Comparison of ENCODE assay signal across 19 cellular contexts in the genomic region with DNA sequence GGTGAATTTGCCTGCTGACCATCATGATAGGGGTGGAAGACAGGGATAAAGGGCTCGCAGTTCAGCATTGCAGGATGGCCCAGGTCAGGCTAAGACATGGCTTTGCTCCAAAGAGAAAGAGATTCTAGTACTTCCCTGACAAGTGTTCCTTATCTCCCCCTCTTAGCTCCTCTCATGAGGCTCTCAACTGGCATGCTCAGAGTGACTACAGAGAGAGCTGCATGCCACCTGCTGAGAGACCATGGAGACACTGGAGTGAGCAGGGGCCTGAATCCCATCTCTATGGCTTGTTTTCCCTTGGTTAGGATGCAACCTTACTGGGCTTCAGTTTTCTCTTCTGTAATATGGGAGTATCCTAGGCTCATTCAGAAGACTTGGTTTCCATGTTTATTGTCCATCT.
DNase-seq lines count a peak whose midpoint lies in the region; ATAC-seq and TF ChIP-seq lines count a peak whose summit lies in the region.
"Had no signal": no experiment of that assay in that cellular context is flagged by ENCODE, and none has a peak within 500 bp of the region (broad histone marks: within the 10 kb centered on the region; RNA-seq: fewer than 3 reads in every experiment).

No MANE protein-coding gene starts in this region.

- H3K27me3 ChIP-seq in CD8-positive, alpha-beta memory T cell (ENCODE audit: insufficient read depth, low read length, poor library complexity, severe bottlenecking) = no peaks in the 10 kb centered on the region
- H3K27me3 ChIP-seq in naive thymus-derived CD4-positive, alpha-beta T cell (ENCODE audit: control insufficient read depth in 2 of 2, insufficient read depth in 2 of 2, low read length in 2 of 2) = no peaks in the 10 kb centered on the region
- H3K27me3 ChIP-seq in endodermal cell (ENCODE audit: control insufficient read depth, insufficient read depth, low read length, poor library complexity, severe bottlenecking) = no peaks in the 10 kb centered on the region
- no peaks in the 10 kb centered on the region for H3K27me3 ChIP-seq in testis

- intact Hi-C loops in naive thymus-derived CD4-positive, alpha-beta T cell (cut with micrococcal nuclease) = loop anchor here in 1 of 2 donors (2.0 kb wide), 2 partner anchors 19 to 189 kb away; no protein-coding TSS in a partner anchor
- intact Hi-C loops in testis (cut with DNase I; ENCODE audit: low total_unique reads) = no loop called here

- H3K36me3 ChIP-seq in CD8-positive, alpha-beta memory T cell (ENCODE audit: insufficient read depth, low read length) = peaks cover 2% of the 10 kb centered on the region
- peaks cover 0 to 3% (median 3%) of the 10 kb centered on the region in 3 experiments for H3K36me3 ChIP-seq in naive thymus-derived CD4-positive, alpha-beta T cell (ENCODE audit: control insufficient read depth in 2 of 3, insufficient read depth in 3 of 3, low read length in 3 of 3)
- no peaks in the 10 kb centered on the region for H3K36me3 ChIP-seq in endodermal cell (ENCODE audit: control insufficient read depth, insufficient read depth, low read length)
- no peaks in the 10 kb centered on the region for H3K36me3 ChIP-seq in testis (ENCODE audit: low read depth, missing control alignments)

- POLR2A ChIA-PET in CD8-positive, alpha-beta memory T cell (lab: Charles Lee) = interaction anchor here (1.1 kb wide), 1 partner anchor 24 kb away, joined by 3 read pairs; no protein-coding TSS in a partner anchor
- POLR2A ChIA-PET in activated CD8-positive, alpha-beta T cell treated with anti-CD3 and anti-CD28 coated beads, Interleukin-2, amount 10 ng/mL, durations not matched to agents 7 days and 5 days (lab: Charles Lee) = interaction anchor here (0.6 kb wide), 1 partner anchor 10 kb away, joined by 3 read pairs; no protein-coding TSS in a partner anchor
- POLR2A ChIA-PET in naive thymus-derived CD4-positive, alpha-beta T cell (lab: Charles Lee) = no interaction called here

- WGBS in endodermal cell (ENCODE audit: insufficient coverage in 1 of 2, insufficient read length in 1 of 2), 2 experiments = 100% methylated on average over 1 of the region's 1 CpG; no CpG with 5 or more reads in 1 of the 2 experiments
- WGBS in testis, 2 donors = 73 to 89% methylated on average over 1 of the region's 1 CpG

- peaks cover 34% of the 10 kb centered on the region for H3K4me1 Mint-ChIP-seq in activated T-cell treated with anti-CD3 and anti-CD28 coated beads, Interleukin-2, amount 50 U/mL, for 72 hours (ENCODE audit: low read depth)
- H3K4me1 Mint-ChIP-seq in CD8-positive, alpha-beta memory T cell = peaks cover 42 to 74% (median 58%) of the 10 kb centered on the region in 3 donors
- peaks cover 46% of the 10 kb centered on the region for H3K4me1 Mint-ChIP-seq in activated CD8-positive, alpha-beta T cell treated with anti-CD3 and anti-CD28 coated beads, Interleukin-2, amount 10 ng/mL, durations not matched to agents 7 days and 5 days (ENCODE audit: low read depth)
- peaks cover 27 to 71% (median 65%) of the 10 kb centered on the region in 7 donors for H3K4me1 Mint-ChIP-seq in naive thymus-derived CD4-positive, alpha-beta T cell
- H3K4me1 Mint-ChIP-seq in endodermal cell = peaks cover 20% of the 10 kb centered on the region

- H3K9me3 ChIP-seq in CD8-positive, alpha-beta memory T cell (ENCODE audit: low read length) = no peaks in the 10 kb centered on the region
- H3K9me3 ChIP-seq in naive thymus-derived CD4-positive, alpha-beta T cell (ENCODE audit: control insufficient read depth in 2 of 3, low read length in 3 of 3) = no peaks in the 10 kb centered on the region
- H3K9me3 ChIP-seq in endodermal cell (ENCODE audit: control insufficient read depth, low read length) = no peaks in the 10 kb centered on the region
- H3K9me3 ChIP-seq in testis = no peaks in the 10 kb centered on the region
- H3K9me3 ChIP-seq: A549 had no signal

- TF ChIP-seq POLR2A in testis (IDR thresholded peaks at IDR 0.05) = no peak

- H3K9me3 Mint-ChIP-seq in activated T-cell treated with anti-CD3 and anti-CD28 coated beads, Interleukin-2, amount 50 U/mL, for 72 hours = no peaks in the 10 kb centered on the region
- no peaks in the 10 kb centered on the region for H3K9me3 Mint-ChIP-seq in CD8-positive, alpha-beta memory T cell
- H3K9me3 Mint-ChIP-seq in activated CD8-positive, alpha-beta T cell treated with anti-CD3 and anti-CD28 coated beads, Interleukin-2, amount 10 ng/mL, durations not matched to agents 7 days and 5 days (ENCODE audit: insufficient read depth) = no peaks in the 10 kb centered on the region
- no peaks in the 10 kb centered on the region for H3K9me3 Mint-ChIP-seq in naive thymus-derived CD4-positive, alpha-beta T cell
- H3K9me3 Mint-ChIP-seq in endodermal cell = no peaks in the 10 kb centered on the region
- H3K9me3 Mint-ChIP-seq: HFFc6 had no signal

- H3K4me3 ChIP-seq in CD8-positive, alpha-beta memory T cell (ENCODE audit: low read length) = no peak overlapping the region
- no peak overlapping the region for H3K4me3 ChIP-seq in naive thymus-derived CD4-positive, alpha-beta T cell (ENCODE audit: low read length)
- H3K4me3 ChIP-seq in endodermal cell (ENCODE audit: low read length) (no peak overlapping the region), testis (no peak overlapping the region)
- H3K4me3 ChIP-seq: A549, K562 had no signal

- H3K27ac Mint-ChIP-seq in activated T-cell treated with anti-CD3 and anti-CD28 coated beads, Interleukin-2, amount 50 U/mL, for 72 hours = peak overlapping the region; percentile 18
- H3K27ac Mint-ChIP-seq in CD8-positive, alpha-beta memory T cell = peak overlapping the region in 6 of 8 donors; percentile 4 to 77 (median 31)
- peak overlapping the region; percentile 17 for H3K27ac Mint-ChIP-seq in activated CD8-positive, alpha-beta T cell treated with anti-CD3 and anti-CD28 coated beads, Interleukin-2, amount 10 ng/mL, durations not matched to agents 7 days and 5 days
- peak overlapping the region in 8 of 9 donors; percentile 14 to 84 (median 64) for H3K27ac Mint-ChIP-seq in naive thymus-derived CD4-positive, alpha-beta T cell
- H3K27ac Mint-ChIP-seq in endodermal cell = no peak overlapping the region
- H3K27ac Mint-ChIP-seq: HFFc6 had no signal

- peaks cover 32% of the 10 kb centered on the region for H3K4me1 ChIP-seq in CD8-positive, alpha-beta memory T cell (ENCODE audit: insufficient read depth, low read length)
- peaks cover 10 to 18% of the 10 kb centered on the region in 2 donors for H3K4me1 ChIP-seq in naive thymus-derived CD4-positive, alpha-beta T cell (ENCODE audit: control insufficient read depth in 2 of 2, insufficient read depth in 2 of 2, low read length in 2 of 2)
- no peaks in the 10 kb centered on the region for H3K4me1 ChIP-seq in endodermal cell (ENCODE audit: control insufficient read depth, insufficient read depth, low read length)
- no peaks in the 10 kb centered on the region for H3K4me1 ChIP-seq in testis
- H3K4me1 ChIP-seq: A549 had no signal

- H3K9ac ChIP-seq in endodermal cell (ENCODE audit: extremely low read depth, low read length, poor library complexity, severe bottlenecking) = no peak overlapping the region

- H3K36me3 Mint-ChIP-seq in activated T-cell treated with anti-CD3 and anti-CD28 coated beads, Interleukin-2, amount 50 U/mL, for 72 hours (ENCODE audit: insufficient read depth in 2 of 2) = peaks cover 0 to 2% of the 10 kb centered on the region in 2 donors
- H3K36me3 Mint-ChIP-seq in CD8-positive, alpha-beta memory T cell = peaks cover 0 to 40% (median 2%) of the 10 kb centered on the region in 3 donors
- H3K36me3 Mint-ChIP-seq in activated CD8-positive, alpha-beta T cell treated with anti-CD3 and anti-CD28 coated beads, Interleukin-2, amount 10 ng/mL, durations not matched to agents 7 days and 5 days (ENCODE audit: low read depth) = peaks cover 63% of the 10 kb centered on the region
- H3K36me3 Mint-ChIP-seq in naive thymus-derived CD4-positive, alpha-beta T cell = peaks cover 3 to 37% (median 15%) of the 10 kb centered on the region in 5 donors
- no peaks in the 10 kb centered on the region for H3K36me3 Mint-ChIP-seq in endodermal cell (ENCODE audit: low read depth)

- H3K27me3 Mint-ChIP-seq in activated T-cell treated with anti-CD3 and anti-CD28 coated beads, Interleukin-2, amount 50 U/mL, for 72 hours (ENCODE audit: low read depth) = no peaks in the 10 kb centered on the region
- H3K27me3 Mint-ChIP-seq in CD8-positive, alpha-beta memory T cell = no peaks in the 10 kb centered on the region
- H3K27me3 Mint-ChIP-seq in activated CD8-positive, alpha-beta T cell treated with anti-CD3 and anti-CD28 coated beads, Interleukin-2, amount 10 ng/mL, durations not matched to agents 7 days and 5 days (ENCODE audit: low read depth) = no peaks in the 10 kb centered on the region
- no peaks in the 10 kb centered on the region for H3K27me3 Mint-ChIP-seq in naive thymus-derived CD4-positive, alpha-beta T cell
- H3K27me3 Mint-ChIP-seq in endodermal cell (ENCODE audit: insufficient read depth) = no peaks in the 10 kb centered on the region

- CTCF ChIA-PET in CD8-positive, alpha-beta memory T cell (lab: Charles Lee) = interaction anchor here (1.3 to 6.8 kb wide), 6 partner anchors 23 to 111 kb away, joined by 3 to 39 read pairs (median 14); no protein-coding TSS in a partner anchor
- CTCF ChIA-PET in activated CD8-positive, alpha-beta T cell treated with anti-CD3 and anti-CD28 coated beads, Interleukin-2, amount 10 ng/mL, durations not matched to agents 7 days and 5 days (lab: Charles Lee) = interaction anchor here (0.6 to 3.8 kb wide), 14 partner anchors 17 to 188 kb away, joined by 3 to 47 read pairs (median 5); no protein-coding TSS in a partner anchor
- CTCF ChIA-PET in naive thymus-derived CD4-positive, alpha-beta T cell (lab: Charles Lee) = interaction anchor here (0.6 to 1.6 kb wide), 6 partner anchors 27 to 111 kb away, joined by 3 to 6 read pairs (median 4); no protein-coding TSS in a partner anchor

- TF ChIP-seq CTCF in endodermal cell (conservative IDR thresholded peaks at IDR 0.05) (no peak), testis (IDR thresholded peaks at IDR 0.05) (no peak)

- no peak overlapping the region for H3K4me3 Mint-ChIP-seq in activated T-cell treated with anti-CD3 and anti-CD28 coated beads, Interleukin-2, amount 50 U/mL, for 72 hours
- no peak overlapping the region for H3K4me3 Mint-ChIP-seq in CD8-positive, alpha-beta memory T cell
- no peak overlapping the region for H3K4me3 Mint-ChIP-seq in activated CD8-positive, alpha-beta T cell treated with anti-CD3 and anti-CD28 coated beads, Interleukin-2, amount 10 ng/mL, durations not matched to agents 7 days and 5 days
- no peak overlapping the region for H3K4me3 Mint-ChIP-seq in naive thymus-derived CD4-positive, alpha-beta T cell
- no peak overlapping the region for H3K4me3 Mint-ChIP-seq in endodermal cell
- H3K4me3 Mint-ChIP-seq: HFFc6 had no signal

- H3K27ac ChIP-seq in CD8-positive, alpha-beta memory T cell (ENCODE audit: low read depth, low read length) = no peak overlapping the region
- no peak overlapping the region for H3K27ac ChIP-seq in naive thymus-derived CD4-positive, alpha-beta T cell (ENCODE audit: low read depth, low read length)
- no peak overlapping the region for H3K27ac ChIP-seq in endodermal cell (ENCODE audit: low read depth, low read length)
- no peak overlapping the region for H3K27ac ChIP-seq in testis
- H3K27ac ChIP-seq: A549, RWPE1 had no signal

- DNase-seq in activated T-cell treated with anti-CD3 and anti-CD28 coated beads, Interleukin-2, amount 50 U/mL, for 72 hours = no peak
- DNase-seq in activated T-cell treated with anti-CD3 and anti-CD28 coated beads, Interleukin-2, amount 50 U/mL, for 48 hours = no peak
- DNase-seq in CD8-positive, alpha-beta memory T cell = no peak
- DNase-seq in activated CD8-positive, alpha-beta T cell treated with anti-CD3 and anti-CD28 coated beads, Interleukin-2, amount 10 ng/mL, durations not matched to agents 7 days and 5 days = no peak
- DNase-seq in naive thymus-derived CD4-positive, alpha-beta T cell = no peak
- DNase-seq in endodermal cell (no peak), testis (no peak), NCI-H226 (no peak)
- DNase-seq: DMS79, H7, HFFc6, NCI-H1105, NCI-H1694 treated with DMSO at 0.1 percent for 48 hours, NCI-H345, NCI-H524 treated with DMSO at 0.1 percent for 48 hours, PC-3 had no signal

- no peak for ATAC-seq in activated T-cell treated with anti-CD3 and anti-CD28 coated beads, Interleukin-2, amount 50 U/mL, for 72 hours (replicated peaks in 1 of 2)
- ATAC-seq in activated CD8-positive, alpha-beta T cell treated with anti-CD3 and anti-CD28 coated beads, Interleukin-2, amount 10 ng/mL, durations not matched to agents 7 days and 5 days = no peak
- no peak for ATAC-seq in naive thymus-derived CD4-positive, alpha-beta T cell
- ATAC-seq: A549, K562, PC-3 had no signal
